8 cellular contexts compared by ENCODE assay signal in genomic region chr6:42726485-42727083, GRCh38.
DNase-seq lines count a peak whose midpoint lies in the region; ATAC-seq and TF ChIP-seq lines count a peak whose summit lies in the region.

No MANE protein-coding gene starts in this region.

- H3K4me3 ChIP-seq in GM12864 (ENCODE audit: low read depth, low read length): peak overlapping the region; percentile 50
- H3K4me3 ChIP-seq in skin epidermis: peak overlapping the region; percentile 38 to 53 (median 41)

- DNase-seq in GM12864 (ENCODE audit: low read depth): peak; percentile 81
- peak; percentile 21 for DNase-seq in NCI-H2107 (lab: John Stamatoyannopoulos, UW)
- peak; percentile 30 for DNase-seq in UCSD-AML1 (lab: John Stamatoyannopoulos, UW; ENCODE audit: unreplicated experiment)
- peak; percentile 71 for DNase-seq in brain pericyte (ENCODE audit: low read depth, low spot score)
- DNase-seq in iPS-NIHi11 (ENCODE audit: low spot score): peak; percentile 89

- peak; percentile 83 for TF ChIP-seq CTCF in GM12864 (IDR thresholded peaks at IDR 0.05; ENCODE audit: low read depth, low read length, missing control alignments)

- peak; percentile 69 for ATAC-seq in HG02943 (IDR thresholded peaks at IDR 0.05; ENCODE audit: low read depth, unreplicated experiment)
- no peak for ATAC-seq in GM21717 (IDR thresholded peaks at IDR 0.05; ENCODE audit: unreplicated experiment)

- H3K27ac ChIP-seq in skin epidermis: peak overlapping the region in 19 of 21 experiments; percentile 0 to 86 (median 70)

Comparison
In these comparisons a context has a peak if more than half of its experiments do, and no peak if none do; other contexts are left out.
1. DNase-seq: peak in every context shown above with its lines; median percentile 89 in iPS-NIHi11; 81 in GM12864; 71 in brain pericyte; 30 in UCSD-AML1; 21 in NCI-H2107.